ENCODE assay signal across 12 cellular contexts in genomic region chr17:41793749-41794602, GRCh38. TPM values are rescaled to one million over a fixed set of nuclear protein-coding genes. Genes with fewer than 3 reads are reported as not detected.
A peak's percentile ranks its signal among the peaks of the same experiment; 100 is the strongest.
DNase-seq lines count a peak whose midpoint lies in the region; FAIRE-seq and TF ChIP-seq lines count a peak whose summit lies in the region.
"Had no signal": no experiment of that assay in that cellular context is flagged by ENCODE, and none has a peak within 500 bp of the region (broad histone marks: within the 10 kb centered on the region; RNA-seq: fewer than 3 reads in every experiment).

No MANE protein-coding gene starts in this region.

- intact Hi-C loops in colonic mucosa (cut with DNase I) = no loop called here
- intact Hi-C loops in sigmoid colon (cut with DNase I) = no loop called here

- H3K9me3 ChIP-seq in colonic mucosa (no peaks in the 10 kb centered on the region), keratinocyte (ENCODE audit: control insufficient read depth, low read depth, low read length) (no peaks in the 10 kb centered on the region), sigmoid colon (no peaks in the 10 kb centered on the region)
- H3K9me3 ChIP-seq: tibial artery had no signal

- TF ChIP-seq CTCF in colonic mucosa (IDR thresholded peaks at IDR 0.05) (no peak), keratinocyte (optimal IDR thresholded peaks at IDR 0.05 in 1 of 3, IDR thresholded peaks at IDR 0.05 in 1 of 3, conservative IDR thresholded peaks at IDR 0.05 in 1 of 3; ENCODE audit: extremely low read depth in 1 of 3, insufficient read depth in 2 of 3, low read length in 3 of 3) (no peak), sigmoid colon (IDR thresholded peaks at IDR 0.05) (no peak)

- CTCF ChIA-PET in HEK293T (lab: Yijun Ruan, JAX) = interaction anchor here (0.6 to 3.0 kb wide), 6 partner anchors 8 to 104 kb away, joined by 4 to 32 read pairs (median 6); partner anchors contain the start of gene JUP

- no peak overlapping the region for H3K4me3 ChIP-seq in colonic mucosa
- H3K4me3 ChIP-seq in keratinocyte (ENCODE audit: control insufficient read depth in 2 of 3, extremely low read depth in 1 of 3, insufficient read depth in 2 of 3, low read depth in 1 of 3, low read length in 3 of 3) = peak overlapping the region; percentile 31 to 62 (median 49)
- H3K4me3 ChIP-seq in sigmoid colon = no peak overlapping the region
- H3K4me3 ChIP-seq: tibial artery had no signal

- no peaks in the 10 kb centered on the region for H3K9me1 ChIP-seq in keratinocyte (ENCODE audit: control insufficient read depth, extremely low read depth, insufficient read depth, low read length)

- FAIRE-seq in keratinocyte (lab: Jason Lieb, UNC) = no peak
- FAIRE-seq: endometrium had no signal

- WGBS in sigmoid colon, 2 donors = 18 to 63% methylated on average over 15 of the region's 15 CpGs

- peak overlapping the region; percentile 63 for H2AFZ ChIP-seq in keratinocyte (ENCODE audit: control insufficient read depth, low read length)

- H3K27me3 ChIP-seq in colonic mucosa (no peaks in the 10 kb centered on the region), keratinocyte (ENCODE audit: control insufficient read depth, extremely low read depth, insufficient read depth, low read length) (no peaks in the 10 kb centered on the region), sigmoid colon (no peaks in the 10 kb centered on the region)
- H3K27me3 ChIP-seq: tibial artery had no signal

- H3K9ac ChIP-seq in colonic mucosa (ENCODE audit: low read depth in 2 of 2, low read length in 2 of 2) (peak overlapping the region; percentile 41 to 82), keratinocyte (ENCODE audit: control insufficient read depth, extremely low read depth, insufficient read depth, low read length) (peak overlapping the region; percentile 86)

- peak overlapping the region; percentile 79 for H3K27ac ChIP-seq in colonic mucosa
- peak overlapping the region; percentile 97 for H3K27ac ChIP-seq in keratinocyte (ENCODE audit: control insufficient read depth, insufficient read depth, low read length)
- H3K27ac ChIP-seq in sigmoid colon = peak overlapping the region in 3 of 4 donors; percentile 8 to 40 (median 22)

- TF ChIP-seq EP300 in sigmoid colon (IDR thresholded peaks at IDR 0.05) = no peak

- H3K36me3 ChIP-seq in colonic mucosa = no peaks in the 10 kb centered on the region
- no peaks in the 10 kb centered on the region for H3K36me3 ChIP-seq in keratinocyte (ENCODE audit: control insufficient read depth in 2 of 2, extremely low read depth in 1 of 2, insufficient read depth in 2 of 2, low read length in 2 of 2)
- H3K36me3 ChIP-seq in sigmoid colon = no peaks in the 10 kb centered on the region
- H3K36me3 ChIP-seq: tibial artery had no signal

- no peaks in the 10 kb centered on the region for H4K20me1 ChIP-seq in keratinocyte (ENCODE audit: control insufficient read depth, extremely low read depth, insufficient read depth, low read length)

- dilution Hi-C loops in keratinocyte (cut with MboI; ENCODE audit: extremely low pct_ligation_motif_present, low sequenced_read_pairs) = no loop called here

- POLR2A ChIA-PET in HEK293T (lab: Yijun Ruan, JAX) = interaction anchor here (0.7 to 5.2 kb wide), 13 partner anchors 8 to 137 kb away, joined by 3 to 46 read pairs (median 5); partner anchors contain the start of genes ACLY, EIF1, FKBP10 and JUP

- DNase-seq in HEK293T (ENCODE audit: extremely low spot score) (no peak), colonic mucosa (peak; percentile 62), keratinocyte (ENCODE audit: low read depth, low spot score) (no peak), sigmoid colon (no peak), activated gamma-delta T cell treated with Interleukin-2 at 50 U/mL for 16 hours (no peak), hippocampal formation (lab: John Stamatoyannopoulos, UW) (no peak), NCI-H1105 (lab: John Stamatoyannopoulos, UW) (no peak)
- no peak for DNase-seq in activated CD8-positive, alpha-beta memory T cell treated with anti-CD3 and anti-CD28 coated beads, Interleukin-2, amount 50 U/mL, for 48 hours
- DNase-seq: activated naive CD4-positive, alpha-beta T cell treated with Interleukin-2 at 50 U/mL for 16 hours; NCI-H1105 treated with DMSO at 0.1 percent for 48 hours; tibial artery had no signal

- H3K79me2 ChIP-seq in keratinocyte (ENCODE audit: control insufficient read depth, insufficient read depth, low read length) = no peaks in the 10 kb centered on the region

- H3K4me2 ChIP-seq in keratinocyte (ENCODE audit: control insufficient read depth, extremely low read depth, insufficient read depth, low read depth, low read length) = peak overlapping the region; percentile 92

- H3K4me1 ChIP-seq in colonic mucosa = peaks cover 16% of the 10 kb centered on the region
- peaks cover 38% of the 10 kb centered on the region for H3K4me1 ChIP-seq in keratinocyte (ENCODE audit: control insufficient read depth, extremely low read depth, insufficient read depth, low read length)
- peaks cover 0 to 18% (median 11%) of the 10 kb centered on the region in 4 donors for H3K4me1 ChIP-seq in sigmoid colon

- TF ChIP-seq POLR2A in sigmoid colon (IDR thresholded peaks at IDR 0.05) = no peak

TF ChIP-seq in HEK293T, 16 proteins besides CTCF, POLR2A, EP300 and RAD21:
- TF ChIP-seq ZNF384 (IDR thresholded peaks at IDR 0.05) = peak; percentile 75
- TF ChIP-seq BHLHE40 (IDR thresholded peaks at IDR 0.05; ENCODE audit: borderline replicate concordance) = no peak

RNA-seq across cellular contexts. Expression of gene JUP, which starts 7.5 kb away (rescaled TPM):
- 100 to 1,000 TPM; 317 to 353 TPM for total RNA-seq in colonic mucosa
- polyA plus RNA-seq in keratinocyte = 152 to 261 TPM (median 192 TPM) in 3 replicates
- polyA plus RNA-seq in keratinocyte (2011; ENCODE audit: low read depth) = 318 TPM
- 272 and 540 TPM in 2 replicates for polyA plus RNA-seq in keratinocyte (2011; cell fraction: cytosol; rRNA removed)
- polyA plus RNA-seq in keratinocyte (2011; cell fraction: nucleus; rRNA removed) = 428 and 649 TPM in 2 replicates
- 597 and 1,055 TPM in 2 replicates for polyA plus RNA-seq in keratinocyte (2012; ENCODE audit: low replicate concordance)
- polyA minus RNA-seq in keratinocyte = 297 to 1,322 TPM (median 395 TPM) in 3 replicates
- 688 TPM for polyA minus RNA-seq in keratinocyte (2011; cell fraction: cytosol; rRNA and poly(A)+ RNA removed)
- polyA minus RNA-seq in keratinocyte (2011; cell fraction: nucleus; rRNA and poly(A)+ RNA removed) = 540 and 556 TPM in 2 replicates
- 10 to 100 TPM; 22.2 to 40.3 (median 31.2) TPM for total RNA-seq in sigmoid colon
- 100 to 1,000 TPM; 231 to 494 (median 236) TPM for polyA plus RNA-seq in sigmoid colon

RNA-seq across cellular contexts. Expression of gene P3H4, which starts 17.8 kb away (rescaled TPM):
- 10 to 100 TPM in 1 of 2 donors, 1 to 10 TPM in 1; 8.5 to 16.7 TPM for total RNA-seq in colonic mucosa
- 4.2 to 8.4 TPM (median 5.9 TPM) in 3 replicates for polyA plus RNA-seq in keratinocyte
- polyA plus RNA-seq in keratinocyte (2011; ENCODE audit: low read depth) = 6.9 TPM
- polyA plus RNA-seq in keratinocyte (2011; cell fraction: cytosol; rRNA removed) = 2.3 and 4.9 TPM in 2 replicates
- polyA plus RNA-seq in keratinocyte (2011; cell fraction: nucleus; rRNA removed) = 9.6 and 11.8 TPM in 2 replicates
- 5.0 and 6.3 TPM in 2 replicates for polyA plus RNA-seq in keratinocyte (2012; ENCODE audit: low replicate concordance)
- 2.3 to 8.0 TPM (median 4.4 TPM) in 3 replicates for polyA minus RNA-seq in keratinocyte
- 18.4 TPM for polyA minus RNA-seq in keratinocyte (2011; cell fraction: cytosol; rRNA and poly(A)+ RNA removed)
- 9.0 and 12.2 TPM in 2 replicates for polyA minus RNA-seq in keratinocyte (2011; cell fraction: nucleus; rRNA and poly(A)+ RNA removed)
- total RNA-seq in sigmoid colon = 10 to 100 TPM in 3 of 4 donors, 1 to 10 TPM in 1; 9.9 to 12.3 (median 11.3) TPM
- polyA plus RNA-seq in sigmoid colon = 1 to 10 TPM; 3.0 to 6.4 (median 4.9) TPM

RNA-seq across cellular contexts. Expression of gene FKBP10, which starts 18.8 kb away (rescaled TPM):
- 10 to 100 TPM; 10.3 to 12.8 TPM for total RNA-seq in colonic mucosa
- 0.37 to 0.73 TPM (median 0.38 TPM) in 3 replicates for polyA plus RNA-seq in keratinocyte
- 1.3 TPM for polyA plus RNA-seq in keratinocyte (2011; ENCODE audit: low read depth)
- 0.29 and 0.32 TPM in 2 replicates for polyA plus RNA-seq in keratinocyte (2011; cell fraction: cytosol; rRNA removed)
- polyA plus RNA-seq in keratinocyte (2011; cell fraction: nucleus; rRNA removed) = 1.6 and 2.1 TPM in 2 replicates
- polyA plus RNA-seq in keratinocyte (2012; ENCODE audit: low replicate concordance) = 0.14 and 0.62 TPM in 2 replicates
- 0.13 to 4.1 TPM (median 2.9 TPM) in 3 replicates for polyA minus RNA-seq in keratinocyte
- 0.96 TPM for polyA minus RNA-seq in keratinocyte (2011; cell fraction: cytosol; rRNA and poly(A)+ RNA removed)
- polyA minus RNA-seq in keratinocyte (2011; cell fraction: nucleus; rRNA and poly(A)+ RNA removed) = 1.2 and 1.8 TPM in 2 replicates
- total RNA-seq in sigmoid colon = 10 to 100 TPM; 34.2 to 71.2 (median 39.5) TPM
- polyA plus RNA-seq in sigmoid colon = 10 to 100 TPM in 1 of 3 donors, 1 to 10 TPM in 2; 5.5 to 18.4 (median 9.0) TPM

RNA-seq across cellular contexts. Expression of gene NT5C3B, which starts 42.1 kb away (rescaled TPM):
- total RNA-seq in colonic mucosa (10 to 100 TPM; 19.5 to 20.2 TPM), sigmoid colon (100 to 1,000 TPM in 1 of 4 donors, 10 to 100 TPM in 3; 58.5 to 104 (median 69.2) TPM)
- polyA plus RNA-seq in keratinocyte (83.4 to 109 TPM (median 92.7 TPM) in 3 replicates), sigmoid colon (10 to 100 TPM; 19.4 to 42.6 (median 33.9) TPM)
- 23.5 TPM for polyA plus RNA-seq in keratinocyte (2011; ENCODE audit: low read depth)
- 88.8 and 118 TPM in 2 replicates for polyA plus RNA-seq in keratinocyte (2011; cell fraction: cytosol; rRNA removed)
- 51.1 and 67.8 TPM in 2 replicates for polyA plus RNA-seq in keratinocyte (2011; cell fraction: nucleus; rRNA removed)
- 38.5 and 66.6 TPM in 2 replicates for polyA plus RNA-seq in keratinocyte (2012; ENCODE audit: low replicate concordance)
- 40.2 to 86.1 TPM (median 53.5 TPM) in 3 replicates for polyA minus RNA-seq in keratinocyte
- 57.6 TPM for polyA minus RNA-seq in keratinocyte (2011; cell fraction: cytosol; rRNA and poly(A)+ RNA removed)
- 10.2 and 19.1 TPM in 2 replicates for polyA minus RNA-seq in keratinocyte (2011; cell fraction: nucleus; rRNA and poly(A)+ RNA removed)

RNA-seq across cellular contexts. Expression of gene KLHL10, which starts 43.6 kb away (rescaled TPM):
- total RNA-seq in colonic mucosa (not detected), sigmoid colon (1 to 10 TPM in 3 of 4 donors, under 1 TPM in 1; 0.95 to 3.9 (median 1.5) TPM)
- polyA plus RNA-seq in keratinocyte (0.06 to 0.21 TPM (median 0.19 TPM) in 3 replicates), sigmoid colon (under 1 TPM in 1 of 3 donors, not detected in 2; 0.04 TPM)
- not detected for polyA plus RNA-seq in keratinocyte (2011; ENCODE audit: low read depth)
- 0.04 TPM in 1 of 2 replicates, not detected in the other for polyA plus RNA-seq in keratinocyte (2011; cell fraction: cytosol; rRNA removed)
- polyA plus RNA-seq in keratinocyte (2011; cell fraction: nucleus; rRNA removed) = 0.28 and 0.36 TPM in 2 replicates
- polyA plus RNA-seq in keratinocyte (2012; ENCODE audit: low replicate concordance) = not detected in 2 replicates
- polyA minus RNA-seq in keratinocyte = not detected in 3 replicates
- polyA minus RNA-seq in keratinocyte (2011; cell fraction: cytosol; rRNA and poly(A)+ RNA removed) = not detected
- polyA minus RNA-seq in keratinocyte (2011; cell fraction: nucleus; rRNA and poly(A)+ RNA removed) = not detected in 2 replicates

Comparison
In these comparisons a context has a peak if more than half of its experiments do, and no peak if none do; other contexts are left out.
1. H3K27ac ChIP-seq: peak in every context shown above with its lines; median percentile 97 in keratinocyte; 79 in colonic mucosa; 22 in sigmoid colon.
2. H3K4me3 ChIP-seq: peak in keratinocyte (3 of 3); none in colonic mucosa (single experiment) and sigmoid colon (0 of 4).
3. RNA of gene JUP, which starts 7.5 kb away (total RNA-seq): 317 to 353 TPM in colonic mucosa; 22.2 to 40.3 TPM in sigmoid colon; every median in the first group is over 4 times any median in the second.